9 cellular contexts compared by ENCODE assay signal in genomic region chr19:36685835-36686234, GRCh38. TPM values are rescaled to one million over a fixed set of nuclear protein-coding genes. Genes with fewer than 3 reads are reported as not detected.
A peak's percentile ranks its signal among the peaks of the same experiment; 100 is the strongest.
DNase-seq lines count a peak whose midpoint lies in the region; ATAC-seq and TF ChIP-seq lines count a peak whose summit lies in the region.
"Had no signal": no experiment of that assay in that cellular context is flagged by ENCODE, and none has a peak within 500 bp of the region (broad histone marks: within the 10 kb centered on the region; RNA-seq: fewer than 3 reads in every experiment).

No MANE protein-coding gene starts in this region.

- TF ChIP-seq POLR2A in thyroid gland (IDR thresholded peaks at IDR 0.05) = no peak

- no peak for ATAC-seq in naive thymus-derived CD8-positive, alpha-beta T cell

- H3K4me1 Mint-ChIP-seq in Caco-2 (ENCODE audit: low read depth, unreplicated experiment) = peaks cover 8% of the 10 kb centered on the region
- H3K4me1 Mint-ChIP-seq in activated T-helper 1 cell treated with anti-CD3 and anti-CD28 coated beads, Interleukin-12 subunit alpha, Interleukin-12 subunit beta, Interleukin-2, Interleukin-4 antibody, amounts not matched to agents 30 ng/mL and 10 ng/mL and 1 ng/mL, durations not matched to agents 14 hours and 24 hours and 36 hours (ENCODE audit: low read depth) = peaks cover 24% of the 10 kb centered on the region
- peaks cover 24 to 42% (median 40%) of the 10 kb centered on the region in 4 donors for H3K4me1 Mint-ChIP-seq in naive thymus-derived CD8-positive, alpha-beta T cell

- POLR2A ChIA-PET in Caco-2 (lab: Charles Lee) = interaction anchor here (0.6 kb wide), 1 partner anchor 8 kb away, joined by 3 read pairs; no protein-coding TSS in a partner anchor
- POLR2A ChIA-PET in naive thymus-derived CD8-positive, alpha-beta T cell (lab: Charles Lee) = interaction anchor here (0.9 to 2.5 kb wide), 4 partner anchors 81 to 164 kb away, joined by 3 to 10 read pairs (median 6); partner anchors contain the start of genes ZNF345, ZNF382, ZNF529 and ZNF790

- intact Hi-C loops in Caco-2 (cut with micrococcal nuclease; ENCODE audit: unreplicated experiment) = loop anchor here (5.0 kb wide), 2 partner anchors 86 to 159 kb away; partner anchors contain the start of genes ZNF260 and ZNF850
- intact Hi-C loops in activated T-helper 1 cell treated with anti-CD3 and anti-CD28 coated beads, Interleukin-12 subunit alpha, Interleukin-12 subunit beta, Interleukin-2, Interleukin-4 antibody, amounts not matched to agents 30 ng/mL and 10 ng/mL and 1 ng/mL, durations not matched to agents 14 hours and 24 hours and 36 hours (cut with micrococcal nuclease) = loop anchor here (5.0 kb wide), 1 partner anchor 486 kb away; the partner anchor contains the start of gene ZNF585A
- intact Hi-C loops in thyroid gland (cut with DNase I) = loop anchor here (2.0 kb wide), 1 partner anchor 19 kb away; the partner anchor contains the start of gene ZNF461

- TF ChIP-seq CTCF in Caco-2 (IDR thresholded peaks at IDR 0.05; ENCODE audit: insufficient read depth in 1 of 2, low read depth in 1 of 2, low read length in 1 of 2, severe bottlenecking in 1 of 2, unreplicated experiment in 1 of 2) (no peak), thyroid gland (IDR thresholded peaks at IDR 0.05) (no peak)

- no peak overlapping the region for H3K27ac ChIP-seq in HUES64 (ENCODE audit: low read depth, low read length)
- no peak overlapping the region for H3K27ac ChIP-seq in thyroid gland

- BruUV-seq in Caco-2 (replicated peaks; lab: Mats Ljungman, UMichigan) = no TSS peak

- peaks cover 2% of the 10 kb centered on the region for H3K36me3 ChIP-seq in Caco-2 (ENCODE audit: control insufficient read depth, insufficient read depth, low read length)
- H3K36me3 ChIP-seq in HUES64 (ENCODE audit: insufficient read depth, low read length) = peaks cover 23% of the 10 kb centered on the region
- peaks cover 7 to 16% of the 10 kb centered on the region in 2 donors for H3K36me3 ChIP-seq in thyroid gland

- peaks cover 44% of the 10 kb centered on the region for H3K9me3 Mint-ChIP-seq in Caco-2 (ENCODE audit: unreplicated experiment)
- peaks cover 43% of the 10 kb centered on the region for H3K9me3 Mint-ChIP-seq in activated T-helper 1 cell treated with anti-CD3 and anti-CD28 coated beads, Interleukin-12 subunit alpha, Interleukin-12 subunit beta, Interleukin-2, Interleukin-4 antibody, amounts not matched to agents 30 ng/mL and 10 ng/mL and 1 ng/mL, durations not matched to agents 14 hours and 24 hours and 36 hours
- H3K9me3 Mint-ChIP-seq in naive thymus-derived CD8-positive, alpha-beta T cell = peaks cover 10 to 51% (median 36%) of the 10 kb centered on the region in 9 donors

- no peak overlapping the region for H3K9ac ChIP-seq in HUES64 (ENCODE audit: low read depth, low read length)

- H3K4me1 ChIP-seq in Caco-2 (no peaks in the 10 kb centered on the region), HUES64 (ENCODE audit: insufficient read depth, low read length) (peaks cover 8% of the 10 kb centered on the region; the same call in 1 of the 2 replicates), thyroid gland (peaks cover 12 to 15% of the 10 kb centered on the region in 2 donors)

- peak overlapping the region; percentile 94 for H3K4me3 Mint-ChIP-seq in Caco-2 (ENCODE audit: unreplicated experiment)
- peak overlapping the region; percentile 95 for H3K4me3 Mint-ChIP-seq in activated T-helper 1 cell treated with anti-CD3 and anti-CD28 coated beads, Interleukin-12 subunit alpha, Interleukin-12 subunit beta, Interleukin-2, Interleukin-4 antibody, amounts not matched to agents 30 ng/mL and 10 ng/mL and 1 ng/mL, durations not matched to agents 14 hours and 24 hours and 36 hours
- H3K4me3 Mint-ChIP-seq in naive thymus-derived CD8-positive, alpha-beta T cell = peak overlapping the region; percentile 98 to 100 (median 99)

- CTCF ChIA-PET in Caco-2 (lab: Charles Lee) = interaction anchor here (0.5 kb wide), 1 partner anchor 19 kb away, joined by 3 read pairs; no protein-coding TSS in a partner anchor

- H3K4me3 ChIP-seq in Caco-2 (ENCODE audit: low read depth, low read length) = no peak overlapping the region
- H3K4me3 ChIP-seq in HUES64 (ENCODE audit: low read length) = peak overlapping the region; percentile 88; the same call in 1 of the 2 replicates
- no peak overlapping the region for H3K4me3 ChIP-seq in thyroid gland (replicated peaks in 1 of 3)

- no peaks in the 10 kb centered on the region for H3K27me3 ChIP-seq in Caco-2 (replicated peaks; ENCODE audit: control insufficient read depth, insufficient read depth, low read length)
- no peaks in the 10 kb centered on the region for H3K27me3 ChIP-seq in HUES64 (ENCODE audit: insufficient read depth, low read length)
- H3K27me3 ChIP-seq in thyroid gland = no peaks in the 10 kb centered on the region

- peaks cover 40% of the 10 kb centered on the region for H3K36me3 Mint-ChIP-seq in Caco-2 (ENCODE audit: insufficient read depth, unreplicated experiment)
- H3K36me3 Mint-ChIP-seq in activated T-helper 1 cell treated with anti-CD3 and anti-CD28 coated beads, Interleukin-12 subunit alpha, Interleukin-12 subunit beta, Interleukin-2, Interleukin-4 antibody, amounts not matched to agents 30 ng/mL and 10 ng/mL and 1 ng/mL, durations not matched to agents 14 hours and 24 hours and 36 hours (ENCODE audit: low read depth) = peaks cover 44% of the 10 kb centered on the region
- H3K36me3 Mint-ChIP-seq in naive thymus-derived CD8-positive, alpha-beta T cell = peaks cover 39 to 71% (median 54%) of the 10 kb centered on the region in 3 donors

- WGBS in HUES64 = 100% methylated on average over 2 of the region's 2 CpGs
- 91 to 94% methylated on average over 2 of the region's 2 CpGs for whole genome bisulfite sequencing in thyroid gland, 2 donors

- DNase-seq in Caco-2 (no peak), thyroid gland (no peak), RPMI8226 (no peak)
- DNase-seq in activated T-helper 1 cell treated with anti-CD3 and anti-CD28 coated beads, Interleukin-12 subunit alpha, Interleukin-12 subunit beta, Interleukin-2, Interleukin-4 antibody, amounts not matched to agents 30 ng/mL and 10 ng/mL and 1 ng/mL, durations not matched to agents 14 hours and 24 hours and 36 hours (ENCODE audit: low spot score) = no peak
- no peak for DNase-seq in naive thymus-derived CD8-positive, alpha-beta T cell
- DNase-seq in activated effector memory CD4-positive, alpha-beta T cell treated with anti-CD3 and anti-CD28 coated beads, Interleukin-2, amount 50 U/mL, for 16 hours = no peak
- DNase-seq: posterior cingulate gyrus, SHP77 had no signal

- H3K27me3 Mint-ChIP-seq in Caco-2 (ENCODE audit: insufficient read depth, unreplicated experiment) = no peaks in the 10 kb centered on the region
- peaks cover 2% of the 10 kb centered on the region for H3K27me3 Mint-ChIP-seq in activated T-helper 1 cell treated with anti-CD3 and anti-CD28 coated beads, Interleukin-12 subunit alpha, Interleukin-12 subunit beta, Interleukin-2, Interleukin-4 antibody, amounts not matched to agents 30 ng/mL and 10 ng/mL and 1 ng/mL, durations not matched to agents 14 hours and 24 hours and 36 hours (ENCODE audit: insufficient read depth)
- H3K27me3 Mint-ChIP-seq in naive thymus-derived CD8-positive, alpha-beta T cell = no peaks in the 10 kb centered on the region

- no peak overlapping the region for H3K27ac Mint-ChIP-seq in Caco-2 (ENCODE audit: unreplicated experiment)
- no peak overlapping the region for H3K27ac Mint-ChIP-seq in activated T-helper 1 cell treated with anti-CD3 and anti-CD28 coated beads, Interleukin-12 subunit alpha, Interleukin-12 subunit beta, Interleukin-2, Interleukin-4 antibody, amounts not matched to agents 30 ng/mL and 10 ng/mL and 1 ng/mL, durations not matched to agents 14 hours and 24 hours and 36 hours
- H3K27ac Mint-ChIP-seq in naive thymus-derived CD8-positive, alpha-beta T cell = peak overlapping the region in 4 of 10 donors; percentile 80 to 98 (median 96)

- peaks cover 4% of the 10 kb centered on the region for H3K9me3 ChIP-seq in Caco-2
- peaks cover 16% of the 10 kb centered on the region for H3K9me3 ChIP-seq in HUES64 (ENCODE audit: insufficient read depth, low read depth, low read length)
- no peaks in the 10 kb centered on the region for H3K9me3 ChIP-seq in thyroid gland

RNA-seq across cellular contexts. Expression of gene ZNF567, which starts 1.6 kb away (rescaled TPM):
- total RNA-seq in Caco-2 (2022) = 8.6 and 9.0 TPM in 2 replicates
- polyA plus RNA-seq in HUES64 (2013, experiment 1 of 2) = 10.2 TPM
- polyA plus RNA-seq in HUES64 (2013, experiment 2 of 2) = 10.8 TPM
- 5.8 and 8.5 TPM in 2 replicates for total RNA-seq in activated T-helper 1 cell treated with anti-CD3 and anti-CD28 coated beads, Interleukin-12 subunit alpha, Interleukin-12 subunit beta, Interleukin-2, Interleukin-4 antibody, amounts not matched to agents 30 ng/mL and 10 ng/mL and 1 ng/mL, durations not matched to agents 14 hours and 24 hours and 36 hours
- total RNA-seq in naive thymus-derived CD8-positive, alpha-beta T cell = 10 to 100 TPM; 17.6 to 20.7 TPM
- polyA plus RNA-seq in naive thymus-derived CD8-positive, alpha-beta T cell = 10 to 100 TPM in 1 of 3 donors, 1 to 10 TPM in 2; 6.3 to 11.0 (median 9.6) TPM
- 10 to 100 TPM in 3 of 4 donors, 1 to 10 TPM in 1; 8.0 to 27.9 (median 14.3) TPM for total RNA-seq in thyroid gland

RNA-seq across cellular contexts. Expression of gene ZNF461, which starts 19.2 kb away (rescaled TPM):
- total RNA-seq in Caco-2 (2022) (6.5 and 8.5 TPM in 2 replicates), thyroid gland (10 to 100 TPM; 13.2 to 19.5 (median 16.2) TPM)
- 4.3 TPM for polyA plus RNA-seq in HUES64 (2013, experiment 1 of 2)
- polyA plus RNA-seq in HUES64 (2013, experiment 2 of 2) = 5.0 TPM
- 5.5 and 6.8 TPM in 2 replicates for total RNA-seq in activated T-helper 1 cell treated with anti-CD3 and anti-CD28 coated beads, Interleukin-12 subunit alpha, Interleukin-12 subunit beta, Interleukin-2, Interleukin-4 antibody, amounts not matched to agents 30 ng/mL and 10 ng/mL and 1 ng/mL, durations not matched to agents 14 hours and 24 hours and 36 hours
- 10 to 100 TPM; 24.2 to 25.0 TPM for total RNA-seq in naive thymus-derived CD8-positive, alpha-beta T cell
- polyA plus RNA-seq in naive thymus-derived CD8-positive, alpha-beta T cell = 1 to 10 TPM; 3.3 to 4.5 (median 3.5) TPM
